Comparison of ENCODE assay signal across 2 cellular contexts in genomic region chr6:116384727-116385461, GRCh38.
TF ChIP-seq lines count a peak whose summit lies in the region.

No MANE protein-coding gene starts in this region.

TF ChIP-seq in A549, 52 proteins besides CTCF, POLR2A, EP300 and RAD21 (continued from another document):
- no peak for TF ChIP-seq MAFK (IDR thresholded peaks at IDR 0.05; ENCODE audit: partially characterized antibody)

TF ChIP-seq in HEK293, 187 proteins besides CTCF, POLR2A, EP300 and RAD21 (continues in another document):
- TF ChIP-seq ZNF449 (tag by site-specific recombination; IDR thresholded peaks at IDR 0.05) = no peak
- peak; percentile 73; the same call in 1 of the 2 replicates for TF ChIP-seq MZF1 (tag by site-specific recombination; IDR thresholded peaks at IDR 0.05; ENCODE audit: borderline replicate concordance)
- TF ChIP-seq ZNF280C (tag by site-specific recombination; IDR thresholded peaks at IDR 0.05) = no peak
- no peak for TF ChIP-seq ZNF747 (tag by site-specific recombination; IDR thresholded peaks at IDR 0.05)
- no peak for TF ChIP-seq ZNF768 (tag by site-specific recombination; IDR thresholded peaks at IDR 0.05)
- TF ChIP-seq KLF17 (tag by site-specific recombination; IDR thresholded peaks at IDR 0.05) = no peak
- TF ChIP-seq ZNF639 (tag by site-specific recombination; IDR thresholded peaks at IDR 0.05) = no peak
- no peak for TF ChIP-seq ZNF626 (tag by site-specific recombination; IDR thresholded peaks at IDR 0.05)
- TF ChIP-seq GLIS2 (tag by site-specific recombination; IDR thresholded peaks at IDR 0.05) = no peak
- TF ChIP-seq KLF1 (tag by site-specific recombination; IDR thresholded peaks at IDR 0.05) = no peak
- no peak for TF ChIP-seq PRDM1 (tag by site-specific recombination; IDR thresholded peaks at IDR 0.05)
- TF ChIP-seq ZNF580 (tag by site-specific recombination; IDR thresholded peaks at IDR 0.05) = peak; percentile 8; the same call in 1 of the 2 replicates
- no peak for TF ChIP-seq ZFP41 (tag by site-specific recombination; IDR thresholded peaks at IDR 0.05; ENCODE audit: borderline replicate concordance)
- no peak for TF ChIP-seq ZNF792 (tag by site-specific recombination; IDR thresholded peaks at IDR 0.05)
- TF ChIP-seq ZNF707 (tag by site-specific recombination; IDR thresholded peaks at IDR 0.05) = no peak
- TF ChIP-seq ZNF473 (tag by site-specific recombination; IDR thresholded peaks at IDR 0.05) = no peak
- TF ChIP-seq ZBTB17 (tag by site-specific recombination; IDR thresholded peaks at IDR 0.05) = peak; percentile 86
- TF ChIP-seq ZNF223 (tag by site-specific recombination; IDR thresholded peaks at IDR 0.05) = no peak
- no peak for TF ChIP-seq ZNF354C (tag by site-specific recombination; IDR thresholded peaks at IDR 0.05; ENCODE audit: borderline replicate concordance, low read depth)
- no peak for TF ChIP-seq ZNF394 (tag by site-specific recombination; IDR thresholded peaks at IDR 0.05; ENCODE audit: borderline replicate concordance)
- no peak for TF ChIP-seq ZNF398 (tag by site-specific recombination; IDR thresholded peaks at IDR 0.05)
- no peak for TF ChIP-seq ZBTB48 (tag by site-specific recombination; IDR thresholded peaks at IDR 0.05)
- no peak for TF ChIP-seq ZNF292 (tag by site-specific recombination; IDR thresholded peaks at IDR 0.05; ENCODE audit: borderline replicate concordance, low read depth)
- TF ChIP-seq ZBTB21 (tag by site-specific recombination; IDR thresholded peaks at IDR 0.05) = no peak
- no peak for TF ChIP-seq ZNF670 (tag by site-specific recombination; IDR thresholded peaks at IDR 0.05; ENCODE audit: low read depth)
- no peak for TF ChIP-seq ZNF664 (tag by site-specific recombination; IDR thresholded peaks at IDR 0.05)
- TF ChIP-seq ATF2 (tag by site-specific recombination; IDR thresholded peaks at IDR 0.05; ENCODE audit: low read depth) = peak; percentile 95
- no peak for TF ChIP-seq ZNF280D (tag by site-specific recombination; IDR thresholded peaks at IDR 0.05)
- TF ChIP-seq BCL11B (tag by site-specific recombination; IDR thresholded peaks at IDR 0.05; ENCODE audit: low read depth) = no peak
- no peak for TF ChIP-seq ZNF416 (tag by site-specific recombination; IDR thresholded peaks at IDR 0.05)
- TF ChIP-seq ZBTB1 (tag by site-specific recombination; IDR thresholded peaks at IDR 0.05) = no peak
- TF ChIP-seq ZNF24 (tag by site-specific recombination; IDR thresholded peaks at IDR 0.05) = no peak
- peak; percentile 20 for TF ChIP-seq ZNF629 (tag by site-specific recombination; IDR thresholded peaks at IDR 0.05)
- no peak for TF ChIP-seq ZNF155 (tag by site-specific recombination; IDR thresholded peaks at IDR 0.05)
- TF ChIP-seq SP7 (tag by site-specific recombination; IDR thresholded peaks at IDR 0.05) = peak; percentile 88
- TF ChIP-seq ZSCAN30 (tag by site-specific recombination; IDR thresholded peaks at IDR 0.05) = no peak
- no peak for TF ChIP-seq ZNF548 (tag by site-specific recombination; IDR thresholded peaks at IDR 0.05)
- no peak for TF ChIP-seq HIC1 (tag by site-specific recombination; IDR thresholded peaks at IDR 0.05)
- TF ChIP-seq KLF7 (tag by site-specific recombination; IDR thresholded peaks at IDR 0.05; ENCODE audit: borderline replicate concordance) = no peak
- no peak for TF ChIP-seq KLF8 (tag by site-specific recombination; IDR thresholded peaks at IDR 0.05)
- TF ChIP-seq ZNF311 (tag by site-specific recombination; IDR thresholded peaks at IDR 0.05; ENCODE audit: borderline replicate concordance) = no peak
- no peak for TF ChIP-seq ZNF518A (tag by site-specific recombination; conservative IDR thresholded peaks at IDR 0.05; ENCODE audit: low read depth)
